18 cellular contexts compared by ENCODE assay signal in genomic region chr13:41821195-41821594, GRCh38.
A peak's percentile ranks its signal among the peaks of the same experiment; 100 is the strongest.
DNase-seq lines count a peak whose midpoint lies in the region; ATAC-seq, FAIRE-seq and TF ChIP-seq lines count a peak whose summit lies in the region.
"Had no signal": no experiment of that assay in that cellular context is flagged by ENCODE, and none has a peak within 500 bp of the region (broad histone marks: within the 10 kb centered on the region; RNA-seq: fewer than 3 reads in every experiment).

No MANE protein-coding gene starts in this region.

- H3K36me3 Mint-ChIP-seq in T-helper 17 cell (ENCODE audit: low read depth): peaks cover 8% of the 10 kb centered on the region

- H3K27ac ChIP-seq in heart right ventricle (peak overlapping the region in 7 of 10 donors; percentile 0 to 52 (median 38)), endothelial cell of umbilical vein (ENCODE audit: insufficient read depth, low read depth, low read length) (no peak overlapping the region), gastrocnemius medialis (peak overlapping the region in 3 of 4 donors; percentile 2 to 52 (median 31)), dorsolateral prefrontal cortex (no peak overlapping the region)
- H3K27ac ChIP-seq: BLaER1 treated with 17β-estradiol and CSF1 and Interleukin-3, amounts not matched to agents 10 nM and 100 nM had no signal

- TF ChIP-seq CTCF in heart right ventricle (IDR thresholded peaks at IDR 0.05): no peak
- no peak for TF ChIP-seq CTCF in endothelial cell of umbilical vein (IDR thresholded peaks at IDR 0.05; ENCODE audit: extremely low read depth in 1 of 2, insufficient read depth in 1 of 2, low read depth in 1 of 2, low read length in 2 of 2)
- TF ChIP-seq CTCF in gastrocnemius medialis (IDR thresholded peaks at IDR 0.05 in 4 of 5, conservative IDR thresholded peaks at IDR 0.05 in 1 of 5): no peak
- TF ChIP-seq CTCF in dorsolateral prefrontal cortex (IDR thresholded peaks at IDR 0.05 in 54 of 56, conservative IDR thresholded peaks at IDR 0.05 in 2 of 56; ENCODE audit: low read depth in 1 of 56, partially characterized antibody in 56 of 56): no peak

- H3K27me3 ChIP-seq in heart right ventricle: no peaks in the 10 kb centered on the region
- no peaks in the 10 kb centered on the region for H3K27me3 ChIP-seq in endothelial cell of umbilical vein (ENCODE audit: control insufficient read depth in 2 of 2, insufficient read depth in 2 of 2, low read length in 2 of 2)
- no peaks in the 10 kb centered on the region for H3K27me3 ChIP-seq in gastrocnemius medialis
- no peaks in the 10 kb centered on the region for H3K27me3 ChIP-seq in dorsolateral prefrontal cortex
- H3K27me3 ChIP-seq: BLaER1 treated with 17β-estradiol and CSF1 and Interleukin-3, amounts not matched to agents 10 nM and 100 nM had no signal

- H3K27ac Mint-ChIP-seq in T-helper 17 cell: peak overlapping the region; percentile 37
- H3K27ac Mint-ChIP-seq: HFFc6 had no signal

- H3K9me3 ChIP-seq in heart right ventricle: no peaks in the 10 kb centered on the region
- no peaks in the 10 kb centered on the region for H3K9me3 ChIP-seq in T-helper 17 cell (ENCODE audit: control insufficient read depth, low read length, poor library complexity, severe bottlenecking)
- H3K9me3 ChIP-seq in endothelial cell of umbilical vein (replicated peaks; ENCODE audit: control insufficient read depth, insufficient read depth, low read length): no peaks in the 10 kb centered on the region
- H3K9me3 ChIP-seq in gastrocnemius medialis: no peaks in the 10 kb centered on the region
- H3K9me3 ChIP-seq: BLaER1 treated with 17β-estradiol and CSF1 and Interleukin-3, amounts not matched to agents 10 nM and 100 nM had no signal

- H3K4me2 ChIP-seq in endothelial cell of umbilical vein (ENCODE audit: insufficient read depth, low read length): peak overlapping the region; percentile 24
- H3K4me2 ChIP-seq: BLaER1 treated with 17β-estradiol and CSF1 and Interleukin-3, amounts not matched to agents 10 nM and 100 nM had no signal

- CTCF ChIA-PET in endothelial cell of umbilical vein (lab: Charles Lee): interaction anchor here (2.1 kb wide), 1 partner anchor 12 kb away, joined by 5 read pairs; no protein-coding TSS in a partner anchor

- POLR2A ChIA-PET in endothelial cell of umbilical vein (lab: Charles Lee): no interaction called here

- H3K4me3 ChIP-seq in heart right ventricle: no peak overlapping the region
- H3K4me3 ChIP-seq in endothelial cell of umbilical vein (replicated peaks in 1 of 3; ENCODE audit: insufficient read depth in 1 of 3, low read depth in 1 of 3, low read length in 3 of 3): no peak overlapping the region
- no peak overlapping the region for H3K4me3 ChIP-seq in gastrocnemius medialis
- H3K4me3 ChIP-seq in dorsolateral prefrontal cortex: no peak overlapping the region
- H3K4me3 ChIP-seq: BLaER1 treated with 17β-estradiol and CSF1 and Interleukin-3, amounts not matched to agents 10 nM and 100 nM; GM12878 had no signal

- no peaks in the 10 kb centered on the region for H4K20me1 ChIP-seq in endothelial cell of umbilical vein (replicated peaks; ENCODE audit: control insufficient read depth, extremely low read depth, insufficient read depth, low read length)
- H4K20me1 ChIP-seq: BLaER1 treated with 17β-estradiol and CSF1 and Interleukin-3, amounts not matched to agents 10 nM and 100 nM had no signal

- H3K4me1 ChIP-seq in heart right ventricle: peaks cover 0 to 26% (median 5%) of the 10 kb centered on the region in 9 donors
- peaks cover 7% of the 10 kb centered on the region for H3K4me1 ChIP-seq in endothelial cell of umbilical vein (ENCODE audit: control insufficient read depth, extremely low read depth, insufficient read depth, low read length)
- peaks cover 7 to 18% of the 10 kb centered on the region in 2 donors for H3K4me1 ChIP-seq in gastrocnemius medialis
- H3K4me1 ChIP-seq: BLaER1 treated with 17β-estradiol and CSF1 and Interleukin-3, amounts not matched to agents 10 nM and 100 nM had no signal

- no TSS peak for BruUV-seq in endothelial cell of umbilical vein (replicated peaks; lab: Mats Ljungman, UMichigan)

- intact Hi-C loops in heart right ventricle (cut with DNase I) (no loop called here), Right ventricle myocardium superior (cut with DNase I) (no loop called here), endothelial cell of umbilical vein (cut with micrococcal nuclease) (loop anchor here (5.0 kb wide), 1 partner anchor 221 kb away; no protein-coding TSS in a partner anchor), gastrocnemius medialis (cut with DNase I; ENCODE audit: low total_unique reads) (no loop called here), dorsolateral prefrontal cortex (cut with DNase I) (no loop called here)

- no peaks in the 10 kb centered on the region for H3K27me3 Mint-ChIP-seq in T-helper 17 cell
- H3K27me3 Mint-ChIP-seq: CD4-positive, CD25-positive, alpha-beta regulatory T cell had no signal

- no peaks in the 10 kb centered on the region for H3K79me2 ChIP-seq in endothelial cell of umbilical vein (ENCODE audit: control insufficient read depth, insufficient read depth, low read length)

- H3K4me1 Mint-ChIP-seq in T-helper 17 cell: peaks cover 2% of the 10 kb centered on the region

- ATAC-seq in heart right ventricle (peak in 3 of 8 donors; percentile 56 to 79 (median 68)), Right ventricle myocardium superior (ENCODE audit: poor library complexity) (no peak), T-helper 17 cell (no peak), gastrocnemius medialis (no peak)
- ATAC-seq: GM12878, HepG2 had no signal

- no peak overlapping the region for H3K4me3 Mint-ChIP-seq in T-helper 17 cell
- H3K4me3 Mint-ChIP-seq: CD4-positive, CD25-positive, alpha-beta regulatory T cell; HFFc6 had no signal

- H3K36me3 ChIP-seq in heart right ventricle: peaks cover 0 to 38% (median 5%) of the 10 kb centered on the region in 9 donors
- H3K36me3 ChIP-seq in endothelial cell of umbilical vein (ENCODE audit: control insufficient read depth in 2 of 2, extremely low read depth in 1 of 2, insufficient read depth in 2 of 2, low read length in 2 of 2): no peaks in the 10 kb centered on the region
- H3K36me3 ChIP-seq in gastrocnemius medialis: peaks cover 0 to 14% of the 10 kb centered on the region in 2 donors

- peak overlapping the region; percentile 57 for H2AFZ ChIP-seq in endothelial cell of umbilical vein (ENCODE audit: low read depth, low read length)

- in situ Hi-C loops in gastrocnemius medialis (cut with MboI; ENCODE audit: low sequenced_read_pairs in 4 of 4): no loop called here

- dilution Hi-C loops in endothelial cell of umbilical vein (cut with MboI; ENCODE audit: extremely low pct_ligation_motif_present, low sequenced_read_pairs): no loop called here

- peak; percentile 56 for FAIRE-seq in endothelial cell of umbilical vein (lab: Jason Lieb, UNC)
- FAIRE-seq: GM12878, H1, HepG2, HTR-8/SVneo had no signal

- TF ChIP-seq POLR2A in endothelial cell of umbilical vein (IDR thresholded peaks at IDR 0.05; ENCODE audit: low read depth, low read length) (no peak), gastrocnemius medialis (IDR thresholded peaks at IDR 0.05) (no peak)

- DNase-seq in heart right ventricle: no peak
- no peak for DNase-seq in Right ventricle myocardium superior
- no peak for DNase-seq in T-helper 17 cell
- peak; percentile 64 for DNase-seq in endothelial cell of umbilical vein (ENCODE audit: low read depth, low spot score)
- no peak for DNase-seq in gastrocnemius medialis
- no peak for DNase-seq in medulla oblongata (ENCODE audit: extremely low spot score)
- DNase-seq in NCI-H128 (lab: John Stamatoyannopoulos, UW; ENCODE audit: unreplicated experiment): no peak
- no peak for DNase-seq in dorsolateral prefrontal cortex
- DNase-seq: ACHN; CD4-positive, CD25-positive, alpha-beta regulatory T cell; DMS 273 treated with DMSO at 0.1 percent for 48 hours; HCEC 1CT; HFFc6 had no signal

- no peaks in the 10 kb centered on the region for H3K9me1 ChIP-seq in endothelial cell of umbilical vein (replicated peaks; ENCODE audit: control insufficient read depth, extremely low read depth, insufficient read depth, low read length)

- WGBS in heart right ventricle, 2 donors: 66 to 71% methylated on average over 2 of the region's 2 CpGs

- H3K9ac ChIP-seq in endothelial cell of umbilical vein (replicated peaks; ENCODE audit: extremely low read depth, insufficient read depth, low read length): peak overlapping the region; percentile 3
- H3K9ac ChIP-seq: BLaER1 treated with 17β-estradiol and CSF1 and Interleukin-3, amounts not matched to agents 10 nM and 100 nM had no signal

TF ChIP-seq in endothelial cell of umbilical vein, 7 proteins besides CTCF, POLR2A, EP300 and RAD21:
- no peak for TF ChIP-seq POLR2AphosphoS5 (IDR thresholded peaks at IDR 0.05; ENCODE audit: insufficient read depth, low read depth, low read length)
- TF ChIP-seq MYC (IDR thresholded peaks at IDR 0.05; ENCODE audit: low read depth, low read length): no peak
- no peak for TF ChIP-seq JUN (IDR thresholded peaks at IDR 0.05; ENCODE audit: borderline replicate concordance, insufficient read depth, insufficient read length, low read depth)
- no peak for TF ChIP-seq FOS (IDR thresholded peaks at IDR 0.05; ENCODE audit: borderline replicate concordance, insufficient read depth, low read length)
- no peak for TF ChIP-seq GATA2 (IDR thresholded peaks at IDR 0.05; ENCODE audit: insufficient read depth, insufficient read length, low read depth, low read length)
- TF ChIP-seq MAX (IDR thresholded peaks at IDR 0.05; ENCODE audit: insufficient read depth, insufficient read length): no peak
- no peak for TF ChIP-seq EZH2 (IDR thresholded peaks at IDR 0.05; ENCODE audit: borderline replicate concordance, low read depth, low read length, severe bottlenecking)

Comparison
In these comparisons a context has a peak if more than half of its experiments do, and no peak if none do; other contexts are left out.
1. H3K27ac ChIP-seq: peak in heart right ventricle (7 of 10) and gastrocnemius medialis (3 of 4); none in endothelial cell of umbilical vein (single experiment) and dorsolateral prefrontal cortex (0 of 59).